1 cellular context compared by ENCODE assay signal in the genomic region with DNA sequence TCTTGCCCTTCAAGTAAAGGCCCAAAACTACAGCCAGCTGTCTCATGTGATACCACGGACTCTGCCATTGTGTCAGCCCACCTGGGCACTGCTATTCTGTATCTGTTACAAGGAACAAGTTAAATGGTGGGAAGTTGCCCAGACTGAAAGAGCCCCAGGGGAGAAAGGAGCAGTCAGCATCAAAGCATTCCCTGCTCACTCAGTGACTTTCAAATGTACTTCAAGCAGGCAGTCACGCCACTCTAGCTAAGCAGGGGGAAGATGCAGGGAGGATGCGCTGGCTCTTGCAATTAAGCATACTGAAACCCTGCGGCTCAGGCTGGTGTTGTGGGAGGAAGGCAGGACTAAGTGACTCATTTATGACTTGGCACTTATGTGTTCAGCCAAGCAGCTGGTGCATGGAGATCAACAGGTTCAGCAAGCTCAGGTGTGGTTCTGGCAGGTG.
TF ChIP-seq lines count a peak whose summit lies in the region.

No MANE protein-coding gene starts in this region.

TF ChIP-seq in GM23338, 12 proteins besides CTCF, POLR2A, EP300 and RAD21:
- TF ChIP-seq, protein P1, sequence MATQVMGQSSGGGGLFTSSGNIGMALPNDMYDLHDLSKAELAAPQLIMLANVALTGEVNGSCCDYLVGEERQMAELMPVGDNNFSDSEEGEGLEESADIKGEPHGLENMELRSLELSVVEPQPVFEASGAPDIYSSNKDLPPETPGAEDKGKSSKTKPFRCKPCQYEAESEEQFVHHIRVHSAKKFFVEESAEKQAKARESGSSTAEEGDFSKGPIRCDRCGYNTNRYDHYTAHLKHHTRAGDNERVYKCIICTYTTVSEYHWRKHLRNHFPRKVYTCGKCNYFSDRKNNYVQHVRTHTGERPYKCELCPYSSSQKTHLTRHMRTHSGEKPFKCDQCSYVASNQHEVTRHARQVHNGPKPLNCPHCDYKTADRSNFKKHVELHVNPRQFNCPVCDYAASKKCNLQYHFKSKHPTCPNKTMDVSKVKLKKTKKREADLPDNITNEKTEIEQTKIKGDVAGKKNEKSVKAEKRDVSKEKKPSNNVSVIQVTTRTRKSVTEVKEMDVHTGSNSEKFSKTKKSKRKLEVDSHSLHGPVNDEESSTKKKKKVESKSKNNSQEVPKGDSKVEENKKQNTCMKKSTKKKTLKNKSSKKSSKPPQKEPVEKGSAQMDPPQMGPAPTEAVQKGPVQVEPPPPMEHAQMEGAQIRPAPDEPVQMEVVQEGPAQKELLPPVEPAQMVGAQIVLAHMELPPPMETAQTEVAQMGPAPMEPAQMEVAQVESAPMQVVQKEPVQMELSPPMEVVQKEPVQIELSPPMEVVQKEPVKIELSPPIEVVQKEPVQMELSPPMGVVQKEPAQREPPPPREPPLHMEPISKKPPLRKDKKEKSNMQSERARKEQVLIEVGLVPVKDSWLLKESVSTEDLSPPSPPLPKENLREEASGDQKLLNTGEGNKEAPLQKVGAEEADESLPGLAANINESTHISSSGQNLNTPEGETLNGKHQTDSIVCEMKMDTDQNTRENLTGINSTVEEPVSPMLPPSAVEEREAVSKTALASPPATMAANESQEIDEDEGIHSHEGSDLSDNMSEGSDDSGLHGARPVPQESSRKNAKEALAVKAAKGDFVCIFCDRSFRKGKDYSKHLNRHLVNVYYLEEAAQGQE (IDR thresholded peaks at IDR 0.05; ENCODE audit: unreplicated experiment) = no peak
- TF ChIP-seq CREB1 (CRISPR knock-in tag; IDR thresholded peaks at IDR 0.05; ENCODE audit: low read depth) (no peak), STAT1 (IDR thresholded peaks at IDR 0.05; ENCODE audit: unreplicated experiment) (no peak), EZH2phosphoT487 (IDR thresholded peaks at IDR 0.05; ENCODE audit: unreplicated experiment) (no peak), ZNF114 (CRISPR knock-in tag; IDR thresholded peaks at IDR 0.05) (no peak), POLR2AphosphoS5 (IDR thresholded peaks at IDR 0.05; ENCODE audit: low read depth) (no peak), JUNB (IDR thresholded peaks at IDR 0.05; ENCODE audit: unreplicated experiment) (no peak), EZH2 (IDR thresholded peaks at IDR 0.05; ENCODE audit: low read depth, unreplicated experiment) (no peak), ZNF331 (CRISPR knock-in tag; IDR thresholded peaks at IDR 0.05; ENCODE audit: low read depth) (no peak), NANOG (IDR thresholded peaks at IDR 0.05; ENCODE audit: borderline replicate concordance) (no peak)
- TF ChIP-seq, protein P2, sequence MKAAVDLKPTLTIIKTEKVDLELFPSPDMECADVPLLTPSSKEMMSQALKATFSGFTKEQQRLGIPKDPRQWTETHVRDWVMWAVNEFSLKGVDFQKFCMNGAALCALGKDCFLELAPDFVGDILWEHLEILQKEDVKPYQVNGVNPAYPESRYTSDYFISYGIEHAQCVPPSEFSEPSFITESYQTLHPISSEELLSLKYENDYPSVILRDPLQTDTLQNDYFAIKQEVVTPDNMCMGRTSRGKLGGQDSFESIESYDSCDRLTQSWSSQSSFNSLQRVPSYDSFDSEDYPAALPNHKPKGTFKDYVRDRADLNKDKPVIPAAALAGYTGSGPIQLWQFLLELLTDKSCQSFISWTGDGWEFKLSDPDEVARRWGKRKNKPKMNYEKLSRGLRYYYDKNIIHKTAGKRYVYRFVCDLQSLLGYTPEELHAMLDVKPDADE (IDR thresholded peaks at IDR 0.05) = no peak
- TF ChIP-seq, protein P3, sequence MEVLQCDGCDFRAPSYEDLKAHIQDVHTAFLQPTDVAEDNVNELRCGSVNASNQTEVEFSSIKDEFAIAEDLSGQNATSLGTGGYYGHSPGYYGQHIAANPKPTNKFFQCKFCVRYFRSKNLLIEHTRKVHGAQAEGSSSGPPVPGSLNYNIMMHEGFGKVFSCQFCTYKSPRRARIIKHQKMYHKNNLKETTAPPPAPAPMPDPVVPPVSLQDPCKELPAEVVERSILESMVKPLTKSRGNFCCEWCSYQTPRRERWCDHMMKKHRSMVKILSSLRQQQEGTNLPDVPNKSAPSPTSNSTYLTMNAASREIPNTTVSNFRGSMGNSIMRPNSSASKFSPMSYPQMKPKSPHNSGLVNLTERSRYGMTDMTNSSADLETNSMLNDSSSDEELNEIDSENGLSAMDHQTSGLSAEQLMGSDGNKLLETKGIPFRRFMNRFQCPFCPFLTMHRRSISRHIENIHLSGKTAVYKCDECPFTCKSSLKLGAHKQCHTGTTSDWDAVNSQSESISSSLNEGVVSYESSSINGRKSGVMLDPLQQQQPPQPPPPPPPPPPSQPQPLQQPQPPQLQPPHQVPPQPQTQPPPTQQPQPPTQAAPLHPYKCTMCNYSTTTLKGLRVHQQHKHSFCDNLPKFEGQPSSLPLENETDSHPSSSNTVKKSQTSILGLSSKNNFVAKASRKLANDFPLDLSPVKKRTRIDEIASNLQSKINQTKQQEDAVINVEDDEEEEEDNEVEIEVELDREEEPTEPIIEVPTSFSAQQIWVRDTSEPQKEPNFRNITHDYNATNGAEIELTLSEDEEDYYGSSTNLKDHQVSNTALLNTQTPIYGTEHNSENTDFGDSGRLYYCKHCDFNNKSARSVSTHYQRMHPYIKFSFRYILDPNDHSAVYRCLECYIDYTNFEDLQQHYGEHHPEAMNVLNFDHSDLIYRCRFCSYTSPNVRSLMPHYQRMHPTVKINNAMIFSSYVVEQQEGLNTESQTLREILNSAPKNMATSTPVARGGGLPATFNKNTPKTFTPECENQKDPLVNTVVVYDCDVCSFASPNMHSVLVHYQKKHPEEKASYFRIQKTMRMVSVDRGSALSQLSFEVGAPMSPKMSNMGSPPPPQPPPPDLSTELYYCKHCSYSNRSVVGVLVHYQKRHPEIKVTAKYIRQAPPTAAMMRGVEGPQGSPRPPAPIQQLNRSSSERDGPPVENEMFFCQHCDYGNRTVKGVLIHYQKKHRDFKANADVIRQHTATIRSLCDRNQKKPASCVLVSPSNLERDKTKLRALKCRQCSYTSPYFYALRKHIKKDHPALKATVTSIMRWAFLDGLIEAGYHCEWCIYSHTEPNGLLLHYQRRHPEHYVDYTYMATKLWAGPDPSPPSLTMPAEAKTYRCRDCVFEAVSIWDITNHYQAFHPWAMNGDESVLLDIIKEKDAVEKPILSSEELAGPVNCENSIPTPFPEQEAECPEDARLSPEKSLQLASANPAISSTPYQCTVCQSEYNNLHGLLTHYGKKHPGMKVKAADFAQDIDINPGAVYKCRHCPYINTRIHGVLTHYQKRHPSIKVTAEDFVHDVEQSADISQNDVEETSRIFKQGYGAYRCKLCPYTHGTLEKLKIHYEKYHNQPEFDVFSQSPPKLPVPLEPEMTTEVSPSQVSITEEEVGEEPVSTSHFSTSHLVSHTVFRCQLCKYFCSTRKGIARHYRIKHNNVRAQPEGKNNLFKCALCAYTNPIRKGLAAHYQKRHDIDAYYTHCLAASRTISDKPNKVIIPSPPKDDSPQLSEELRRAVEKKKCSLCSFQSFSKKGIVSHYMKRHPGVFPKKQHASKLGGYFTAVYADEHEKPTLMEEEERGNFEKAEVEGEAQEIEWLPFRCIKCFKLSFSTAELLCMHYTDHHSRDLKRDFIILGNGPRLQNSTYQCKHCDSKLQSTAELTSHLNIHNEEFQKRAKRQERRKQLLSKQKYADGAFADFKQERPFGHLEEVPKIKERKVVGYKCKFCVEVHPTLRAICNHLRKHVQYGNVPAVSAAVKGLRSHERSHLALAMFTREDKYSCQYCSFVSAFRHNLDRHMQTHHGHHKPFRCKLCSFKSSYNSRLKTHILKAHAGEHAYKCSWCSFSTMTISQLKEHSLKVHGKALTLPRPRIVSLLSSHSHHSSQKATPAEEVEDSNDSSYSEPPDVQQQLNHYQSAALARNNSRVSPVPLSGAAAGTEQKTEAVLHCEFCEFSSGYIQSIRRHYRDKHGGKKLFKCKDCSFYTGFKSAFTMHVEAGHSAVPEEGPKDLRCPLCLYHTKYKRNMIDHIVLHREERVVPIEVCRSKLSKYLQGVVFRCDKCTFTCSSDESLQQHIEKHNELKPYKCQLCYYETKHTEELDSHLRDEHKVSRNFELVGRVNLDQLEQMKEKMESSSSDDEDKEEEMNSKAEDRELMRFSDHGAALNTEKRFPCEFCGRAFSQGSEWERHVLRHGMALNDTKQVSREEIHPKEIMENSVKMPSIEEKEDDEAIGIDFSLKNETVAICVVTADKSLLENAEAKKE (CRISPR knock-in tag; IDR thresholded peaks at IDR 0.05) = no peak
